Comparison of ENCODE assay signal across 32 cellular contexts in genomic region chrX:30262763-30263162, GRCh38. TPM values are rescaled to one million over a fixed set of nuclear protein-coding genes. Genes with fewer than 3 reads are reported as not detected.
"Had no signal": no experiment of that assay in that cellular context is flagged by ENCODE, and none has a peak within 500 bp of the region (broad histone marks: within the 10 kb centered on the region; RNA-seq: fewer than 3 reads in every experiment).

No MANE protein-coding gene starts in this region.

- H3K27ac ChIP-seq: stomach, suprapubic skin, testis, thoracic aorta, thyroid gland, tibial artery, tibial nerve, transverse colon, upper lobe of left lung, upper lobe of right lung, uterus, vagina had no signal

- DNase-seq: stimulated activated CD4-positive, alpha-beta T cell treated with anti-CD3 and anti-CD28 coated beads, Interleukin-2, amount 100 ng/mL, for 48 hours; stimulated activated CD4-positive, alpha-beta T cell treated with anti-CD3 and anti-CD28 coated beads, Interleukin-4, amount 100 ng/mL, for 1 hour; stimulated activated CD4-positive, alpha-beta T cell treated with anti-CD3 and anti-CD28 coated beads, Interleukin-4, amount 100 ng/mL, for 24 hours; stimulated activated CD4-positive, alpha-beta T cell treated with anti-CD3 and anti-CD28 coated beads, Interleukin-4, amount 100 ng/mL, for 4 hours; stimulated activated CD8-positive, alpha-beta memory T cell treated with anti-CD3 and anti-CD28 coated beads, Interleukin-4, amount 100 ng/mL, for 48 hours; stimulated activated naive B cell treated with anti-CD40 and anti-IgM and Interleukin-4, amounts not matched to agents 10 μg/mL and 1 μg/mL and 100 μg/mL, for 72 hours; stimulated activated naive CD4-positive, alpha-beta T cell; stimulated activated naive CD4-positive, alpha-beta T cell treated with Interleukin-2 at 50 U/mL for 16 hours; stimulated activated naive CD8-positive, alpha-beta T cell treated with anti-CD3 and anti-CD28 coated beads, Interleukin-15, amount 100 ng/mL, for 72 hours; stimulated activated naive CD8-positive, alpha-beta T cell treated with anti-CD3 and anti-CD28 coated beads, Interleukin-15, Interleukin-2, amounts not matched to agents 100 U/mL and 50 U/mL, for 24 hours; stomach; substantia nigra; testis; thyroid gland; tibial artery; transverse colon; trophoblast cell; upper lobe of left lung; upper lobe of right lung; uterus had no signal

- H3K9me3 ChIP-seq: stomach, suprapubic skin, testis, thoracic aorta, thyroid gland, tibial artery, tibial nerve, transverse colon, upper lobe of left lung, upper lobe of right lung, uterus, vagina had no signal

- ATAC-seq: stimulated activated effector memory CD8-positive, alpha-beta T cell treated with anti-CD3 and anti-CD28 coated beads, Interleukin-12 subunit alpha, Interleukin-12 subunit beta, amount 100 ng/mL, for 72 hours; stimulated activated memory B cell treated with anti-CD40 and anti-IgM and Interleukin-4, amounts not matched to agents 10 μg/mL and 1 μg/mL and 100 μg/mL, for 72 hours; stimulated activated naive B cell treated with anti-CD40 and anti-IgM and Interleukin-4, amounts not matched to agents 10 μg/mL and 1 μg/mL and 100 μg/mL, for 72 hours; stimulated activated naive CD8-positive, alpha-beta T cell treated with anti-CD3 and anti-CD28 coated beads, Interleukin-15, amount 100 ng/mL, for 72 hours; stimulated activated naive CD8-positive, alpha-beta T cell treated with anti-CD3 and anti-CD28 coated beads, Interleukin-15, Interleukin-2, amounts not matched to agents 100 U/mL and 50 U/mL, for 24 hours; upper lobe of right lung had no signal

- H3K36me3 ChIP-seq: stomach, suprapubic skin, thoracic aorta, thyroid gland, tibial artery, tibial nerve, transverse colon, upper lobe of left lung, upper lobe of right lung, uterus, vagina had no signal

- H3K27me3 ChIP-seq: stomach, suprapubic skin, testis, thyroid gland, tibial artery, transverse colon, upper lobe of left lung, upper lobe of right lung, uterus, vagina had no signal

- H3K4me1 ChIP-seq: stomach, suprapubic skin, testis, thyroid gland, tibial artery, tibial nerve, transverse colon, upper lobe of left lung, upper lobe of right lung, uterus, vagina had no signal

- FAIRE-seq: urothelium cell line had no signal

- H3K4me3 ChIP-seq: stomach, suprapubic skin, testis, thoracic aorta, thyroid gland, tibial artery, tibial nerve, transverse colon, upper lobe of left lung, upper lobe of right lung, uterus, vagina had no signal

RNA-seq across cellular contexts. Expression of gene MAGEB1, which starts 15.8 kb away (rescaled TPM):
- total RNA-seq: stomach, subcutaneous adipose tissue, suprapubic skin, temporal lobe, thoracic aorta, thyroid gland, tibial nerve, transverse colon, upper lobe of left lung, upper lobe of right lung, ureter, urinary bladder, uterus, vagina had no signal
- polyA plus RNA-seq: stomach, thymus, urinary bladder had no signal

RNA-seq across cellular contexts. Expression of gene MAGEB4, which starts 21.0 kb away (rescaled TPM):
- total RNA-seq: stomach, subcutaneous adipose tissue, suprapubic skin, temporal lobe, thoracic aorta, thyroid gland, tibial nerve, transverse colon, upper lobe of left lung, upper lobe of right lung, ureter, urinary bladder, uterus, vagina had no signal
- polyA plus RNA-seq: stomach, urinary bladder had no signal

RNA-seq across cellular contexts. Expression of gene MAGEB3, which starts 32.3 kb away (rescaled TPM):
- total RNA-seq: stomach, subcutaneous adipose tissue, suprapubic skin, temporal lobe, thoracic aorta, thyroid gland, tibial nerve, transverse colon, upper lobe of left lung, upper lobe of right lung, ureter, urinary bladder, uterus, vagina had no signal
- polyA plus RNA-seq: stomach, urinary bladder had no signal

RNA-seq across cellular contexts. Expression of gene NR0B1, which starts 46.4 kb away (rescaled TPM):
- total RNA-seq: suprapubic skin, transverse colon, upper lobe of left lung, upper lobe of right lung, ureter, urinary bladder had no signal
- polyA plus RNA-seq: urinary bladder had no signal

RNA-seq across cellular contexts. Expression of gene MAGEB2, which starts 47.4 kb away (rescaled TPM):
- total RNA-seq: stomach, subcutaneous adipose tissue, suprapubic skin, temporal lobe, thoracic aorta, tibial nerve, transverse colon, upper lobe of left lung, upper lobe of right lung, ureter, urinary bladder, uterus, vagina had no signal
- polyA plus RNA-seq: stomach, urinary bladder had no signal
